7 cellular contexts compared by ENCODE assay signal in genomic region chr7:44309271-44310091, GRCh38. TPM values are rescaled to one million over a fixed set of nuclear protein-coding genes. Genes with fewer than 3 reads are reported as not detected.
DNase-seq lines count a peak whose midpoint lies in the region; ATAC-seq and TF ChIP-seq lines count a peak whose summit lies in the region.

No MANE protein-coding gene starts in this region.

- H3K36me3 ChIP-seq in esophagus muscularis mucosa (no peaks in the 10 kb centered on the region), muscle layer of duodenum (ENCODE audit: control insufficient read depth in 1 of 2, insufficient read depth in 2 of 2, low read length in 2 of 2) (no peaks in the 10 kb centered on the region)

- peaks cover 5% of the 10 kb centered on the region for H3K4me1 Mint-ChIP-seq in activated CD4-positive, alpha-beta T cell treated with anti-CD3 and anti-CD28 coated beads, Interleukin-2, amount 10 ng/mL, durations not matched to agents 24 days and 14 days

- H3K27ac Mint-ChIP-seq in activated CD4-positive, alpha-beta T cell treated with anti-CD3 and anti-CD28 coated beads, Interleukin-2, amount 10 ng/mL, durations not matched to agents 24 days and 14 days = no peak overlapping the region

- TF ChIP-seq EP300 in esophagus muscularis mucosa (IDR thresholded peaks at IDR 0.05) = no peak

- H3K27me3 Mint-ChIP-seq in activated CD4-positive, alpha-beta T cell treated with anti-CD3 and anti-CD28 coated beads, Interleukin-2, amount 10 ng/mL, durations not matched to agents 24 days and 14 days = peaks cover 19% of the 10 kb centered on the region

- TF ChIP-seq POLR2A in esophagus muscularis mucosa (IDR thresholded peaks at IDR 0.05; ENCODE audit: low read depth) = no peak
- no peak for TF ChIP-seq POLR2A in GM18505 (IDR thresholded peaks at IDR 0.05; ENCODE audit: borderline replicate concordance, extremely low read depth, insufficient read depth, insufficient read length)

- H3K4me1 ChIP-seq in esophagus muscularis mucosa = peaks cover 12 to 24% (median 12%) of the 10 kb centered on the region in 4 donors
- H3K4me1 ChIP-seq in muscle layer of duodenum (ENCODE audit: control insufficient read depth in 1 of 2, insufficient read depth in 2 of 2, low read length in 2 of 2) = no peaks in the 10 kb centered on the region

- H3K36me3 Mint-ChIP-seq in activated CD4-positive, alpha-beta T cell treated with anti-CD3 and anti-CD28 coated beads, Interleukin-2, amount 10 ng/mL, durations not matched to agents 24 days and 14 days (ENCODE audit: low read depth) = no peaks in the 10 kb centered on the region

- TF ChIP-seq CTCF in esophagus muscularis mucosa (IDR thresholded peaks at IDR 0.05) = no peak

- WGBS in esophagus muscularis mucosa = 34% methylated on average over 45 of the region's 73 CpGs

- H3K9me3 ChIP-seq in esophagus muscularis mucosa (no peaks in the 10 kb centered on the region), muscle layer of duodenum (ENCODE audit: control insufficient read depth in 1 of 2, low read length in 2 of 2) (peaks cover 0 to under 1% of the 10 kb centered on the region in 2 donors)

- H3K27ac ChIP-seq in esophagus muscularis mucosa (replicated peaks in 1 of 4) (no peak overlapping the region), muscle layer of duodenum (ENCODE audit: low read length) (no peak overlapping the region)

- DNase-seq in activated CD4-positive, alpha-beta T cell treated with anti-CD3 and anti-CD28 coated beads, Interleukin-2, amount 10 ng/mL, durations not matched to agents 24 days and 14 days = peak; percentile 81
- DNase-seq in esophagus muscularis mucosa (ENCODE audit: extremely low spot score) (peak; percentile 91), stromal cell of bone marrow (ENCODE audit: low read depth) (peak; percentile 21)

- ATAC-seq in GM19438 (IDR thresholded peaks at IDR 0.05; ENCODE audit: low read depth, unreplicated experiment) (peak; percentile 63), GM21529 (IDR thresholded peaks at IDR 0.05; ENCODE audit: unreplicated experiment) (no peak), GM18505 (IDR thresholded peaks at IDR 0.05; ENCODE audit: unreplicated experiment) (no peak)

- peak overlapping the region; percentile 62 for H3K4me3 Mint-ChIP-seq in activated CD4-positive, alpha-beta T cell treated with anti-CD3 and anti-CD28 coated beads, Interleukin-2, amount 10 ng/mL, durations not matched to agents 24 days and 14 days

- H3K27me3 ChIP-seq in esophagus muscularis mucosa = peaks cover 0 to 9% (median 0%) of the 10 kb centered on the region in 4 donors
- peaks cover 5% of the 10 kb centered on the region for H3K27me3 ChIP-seq in muscle layer of duodenum (ENCODE audit: low read depth, low read length)

- intact Hi-C loops in activated CD4-positive, alpha-beta T cell treated with anti-CD3 and anti-CD28 coated beads, Interleukin-2, amount 10 ng/mL, durations not matched to agents 24 days and 14 days (cut with micrococcal nuclease) = loop anchor here (2.0 kb wide), 1 partner anchor 167 kb away; no protein-coding TSS in a partner anchor
- intact Hi-C loops in esophagus muscularis mucosa (cut with DNase I) = no loop called here

- no peaks in the 10 kb centered on the region for H3K9me3 Mint-ChIP-seq in activated CD4-positive, alpha-beta T cell treated with anti-CD3 and anti-CD28 coated beads, Interleukin-2, amount 10 ng/mL, durations not matched to agents 24 days and 14 days

- H3K4me3 ChIP-seq in esophagus muscularis mucosa = peak overlapping the region; percentile 50 to 58 (median 53)
- H3K4me3 ChIP-seq in muscle layer of duodenum (ENCODE audit: low read depth in 1 of 2, low read length in 2 of 2) = peak overlapping the region; percentile 11 to 63

RNA-seq across cellular contexts. Expression of gene CAMK2B, which starts 15.9 kb away (rescaled TPM):
- total RNA-seq in activated CD4-positive, alpha-beta T cell treated with anti-CD3 and anti-CD28 coated beads, Interleukin-2, amount 10 ng/mL, durations not matched to agents 24 days and 14 days = 1.3 and 1.6 TPM in 2 replicates
- total RNA-seq in esophagus muscularis mucosa = 1 to 10 TPM in 3 of 4 donors, under 1 TPM in 1; 0.50 to 2.0 (median 1.2) TPM

Comparison
In these comparisons a context has a peak if more than half of its experiments do, and no peak if none do; other contexts are left out.
1. DNase-seq: peak in every context shown above with its lines; median percentile 91 in esophagus muscularis mucosa; 81 in activated CD4-positive, alpha-beta T cell treated with anti-CD3 and anti-CD28 coated beads, Interleukin-2, amount 10 ng/mL, durations not matched to agents 24 days and 14 days; 21 in stromal cell of bone marrow.